1 cellular context compared by ENCODE assay signal in genomic region chr2:201452058-201452736, GRCh38.
TF ChIP-seq lines count a peak whose summit lies in the region.

No MANE protein-coding gene starts in this region.

TF ChIP-seq in K562, 482 proteins besides CTCF, POLR2A, EP300 and RAD21 (continued from another document and continues in another):
- no peak for TF ChIP-seq TEAD4 (IDR thresholded peaks at IDR 0.05; ENCODE audit: low read length)
- TF ChIP-seq TEAD4 (CRISPR knock-in tag; IDR thresholded peaks at IDR 0.05; ENCODE audit: borderline replicate concordance): no peak
- TF ChIP-seq RUNX1 (IDR thresholded peaks at IDR 0.05; ENCODE audit: low read depth): no peak
- no peak for TF ChIP-seq HEY1 (CRISPR knock-in tag; IDR thresholded peaks at IDR 0.05; ENCODE audit: borderline replicate concordance)
- no peak for TF ChIP-seq POLR3A (IDR thresholded peaks at IDR 0.05; ENCODE audit: borderline replicate concordance, extremely low read depth, insufficient read depth, insufficient read length)
- TF ChIP-seq MAFG (tag; conservative IDR thresholded peaks at IDR 0.05): no peak
- TF ChIP-seq MCM2 (IDR thresholded peaks at IDR 0.05; ENCODE audit: low read depth): no peak
- no peak for TF ChIP-seq ZNF253 (CRISPR knock-in tag; conservative IDR thresholded peaks at IDR 0.05)
- TF ChIP-seq CBFB (CRISPR knock-in tag; IDR thresholded peaks at IDR 0.05): no peak
- TF ChIP-seq IFI16 (CRISPR knock-in tag; IDR thresholded peaks at IDR 0.05): no peak
- TF ChIP-seq ZKSCAN8 (CRISPR knock-in tag; IDR thresholded peaks at IDR 0.05): peak; percentile 95
- no peak for TF ChIP-seq ZNF232 (CRISPR knock-in tag; IDR thresholded peaks at IDR 0.05)
- no peak for TF ChIP-seq RBFOX2 (IDR thresholded peaks at IDR 0.05; ENCODE audit: low read depth, low read length)
- no peak for TF ChIP-seq KAT2B (IDR thresholded peaks at IDR 0.05; ENCODE audit: low read depth, low read length)
- no peak for TF ChIP-seq MCM7 (IDR thresholded peaks at IDR 0.05)
- no peak for TF ChIP-seq PATZ1 (CRISPR knock-in tag; IDR thresholded peaks at IDR 0.05; ENCODE audit: borderline replicate concordance)
- TF ChIP-seq E2F6 (IDR thresholded peaks at IDR 0.05; ENCODE audit: borderline replicate concordance in 1 of 2, extremely low read depth in 1 of 2, insufficient read depth in 1 of 2, insufficient read length in 1 of 2, low read depth in 1 of 2, low read length in 1 of 2, poor library complexity in 1 of 2, severe bottlenecking in 1 of 2): peak; percentile 8 to 26
- TF ChIP-seq TSC22D4 (tag; IDR thresholded peaks at IDR 0.05): no peak
- TF ChIP-seq NEUROD1 (IDR thresholded peaks at IDR 0.05; ENCODE audit: borderline replicate concordance, low read depth, low read length, partially characterized antibody): no peak
- TF ChIP-seq PURB (CRISPR knock-in tag; IDR thresholded peaks at IDR 0.05; ENCODE audit: low read depth): no peak
- TF ChIP-seq PHF20 (IDR thresholded peaks at IDR 0.05; ENCODE audit: partially characterized antibody): no peak
- TF ChIP-seq ARHGAP35 (IDR thresholded peaks at IDR 0.05; ENCODE audit: partially characterized antibody): no peak
- no peak for TF ChIP-seq ZNF407 (IDR thresholded peaks at IDR 0.05; ENCODE audit: low read depth)
- TF ChIP-seq E2F1 (CRISPR knock-in tag; IDR thresholded peaks at IDR 0.05): no peak
- no peak for TF ChIP-seq ZNF77 (CRISPR knock-in tag; IDR thresholded peaks at IDR 0.05)
- no peak for TF ChIP-seq ZNF551 (CRISPR knock-in tag; IDR thresholded peaks at IDR 0.05)
- TF ChIP-seq RBBP5 (IDR thresholded peaks at IDR 0.05; ENCODE audit: borderline replicate concordance, insufficient read depth, low read length, poor library complexity, severe bottlenecking): no peak
- no peak for TF ChIP-seq ZNF282 (CRISPR knock-in tag; IDR thresholded peaks at IDR 0.05)
- no peak for TF ChIP-seq RB1 (IDR thresholded peaks at IDR 0.05; ENCODE audit: low read depth)
- TF ChIP-seq ZNF311 (CRISPR knock-in tag; IDR thresholded peaks at IDR 0.05): no peak
- no peak for TF ChIP-seq STAT5A (IDR thresholded peaks at IDR 0.05; ENCODE audit: borderline replicate concordance, low read length)
- TF ChIP-seq ELF4 (CRISPR knock-in tag; IDR thresholded peaks at IDR 0.05): no peak
- TF ChIP-seq SNAPC5 (CRISPR knock-in tag; IDR thresholded peaks at IDR 0.05): no peak
- TF ChIP-seq, protein P1, sequence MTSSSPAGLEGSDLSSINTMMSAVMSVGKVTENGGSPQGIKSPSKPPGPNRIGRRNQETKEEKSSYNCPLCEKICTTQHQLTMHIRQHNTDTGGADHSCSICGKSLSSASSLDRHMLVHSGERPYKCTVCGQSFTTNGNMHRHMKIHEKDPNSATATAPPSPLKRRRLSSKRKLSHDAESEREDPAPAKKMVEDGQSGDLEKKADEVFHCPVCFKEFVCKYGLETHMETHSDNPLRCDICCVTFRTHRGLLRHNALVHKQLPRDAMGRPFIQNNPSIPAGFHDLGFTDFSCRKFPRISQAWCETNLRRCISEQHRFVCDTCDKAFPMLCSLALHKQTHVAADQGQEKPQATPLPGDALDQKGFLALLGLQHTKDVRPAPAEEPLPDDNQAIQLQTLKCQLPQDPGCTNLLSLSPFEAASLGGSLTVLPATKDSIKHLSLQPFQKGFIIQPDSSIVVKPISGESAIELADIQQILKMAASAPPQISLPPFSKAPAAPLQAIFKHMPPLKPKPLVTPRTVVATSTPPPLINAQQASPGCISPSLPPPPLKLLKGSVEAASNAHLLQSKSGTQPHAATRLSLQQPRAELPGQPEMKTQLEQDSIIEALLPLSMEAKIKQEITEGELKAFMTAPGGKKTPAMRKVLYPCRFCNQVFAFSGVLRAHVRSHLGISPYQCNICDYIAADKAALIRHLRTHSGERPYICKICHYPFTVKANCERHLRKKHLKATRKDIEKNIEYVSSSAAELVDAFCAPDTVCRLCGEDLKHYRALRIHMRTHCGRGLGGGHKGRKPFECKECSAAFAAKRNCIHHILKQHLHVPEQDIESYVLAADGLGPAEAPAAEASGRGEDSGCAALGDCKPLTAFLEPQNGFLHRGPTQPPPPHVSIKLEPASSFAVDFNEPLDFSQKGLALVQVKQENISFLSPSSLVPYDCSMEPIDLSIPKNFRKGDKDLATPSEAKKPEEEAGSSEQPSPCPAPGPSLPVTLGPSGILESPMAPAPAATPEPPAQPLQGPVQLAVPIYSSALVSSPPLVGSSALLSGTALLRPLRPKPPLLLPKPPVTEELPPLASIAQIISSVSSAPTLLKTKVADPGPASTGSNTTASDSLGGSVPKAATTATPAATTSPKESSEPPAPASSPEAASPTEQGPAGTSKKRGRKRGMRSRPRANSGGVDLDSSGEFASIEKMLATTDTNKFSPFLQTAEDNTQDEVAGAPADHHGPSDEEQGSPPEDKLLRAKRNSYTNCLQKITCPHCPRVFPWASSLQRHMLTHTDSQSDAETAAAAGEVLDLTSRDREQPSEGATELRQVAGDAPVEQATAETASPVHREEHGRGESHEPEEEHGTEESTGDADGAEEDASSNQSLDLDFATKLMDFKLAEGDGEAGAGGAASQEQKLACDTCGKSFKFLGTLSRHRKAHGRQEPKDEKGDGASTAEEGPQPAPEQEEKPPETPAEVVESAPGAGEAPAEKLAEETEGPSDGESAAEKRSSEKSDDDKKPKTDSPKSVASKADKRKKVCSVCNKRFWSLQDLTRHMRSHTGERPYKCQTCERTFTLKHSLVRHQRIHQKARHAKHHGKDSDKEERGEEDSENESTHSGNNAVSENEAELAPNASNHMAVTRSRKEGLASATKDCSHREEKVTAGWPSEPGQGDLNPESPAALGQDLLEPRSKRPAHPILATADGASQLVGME (CRISPR knock-in tag; IDR thresholded peaks at IDR 0.05): no peak
- TF ChIP-seq ATF2 (CRISPR knock-in tag; IDR thresholded peaks at IDR 0.05): no peak
- TF ChIP-seq, protein P2, sequence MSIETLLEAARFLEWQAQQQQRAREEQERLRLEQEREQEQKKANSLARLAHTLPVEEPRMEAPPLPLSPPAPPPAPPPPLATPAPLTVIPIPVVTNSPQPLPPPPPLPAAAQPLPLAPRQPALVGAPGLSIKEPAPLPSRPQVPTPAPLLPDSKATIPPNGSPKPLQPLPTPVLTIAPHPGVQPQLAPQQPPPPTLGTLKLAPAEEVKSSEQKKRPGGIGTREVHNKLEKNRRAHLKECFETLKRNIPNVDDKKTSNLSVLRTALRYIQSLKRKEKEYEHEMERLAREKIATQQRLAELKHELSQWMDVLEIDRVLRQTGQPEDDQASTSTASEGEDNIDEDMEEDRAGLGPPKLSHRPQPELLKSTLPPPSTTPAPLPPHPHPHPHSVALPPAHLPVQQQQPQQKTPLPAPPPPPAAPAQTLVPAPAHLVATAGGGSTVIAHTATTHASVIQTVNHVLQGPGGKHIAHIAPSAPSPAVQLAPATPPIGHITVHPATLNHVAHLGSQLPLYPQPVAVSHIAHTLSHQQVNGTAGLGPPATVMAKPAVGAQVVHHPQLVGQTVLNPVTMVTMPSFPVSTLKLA (conservative IDR thresholded peaks at IDR 0.05): 0 out of 4 replicates have a peak, but pooled peaks of 1 of the 2 experiments have one; percentile 23
- TF ChIP-seq HDAC8 (tag; IDR thresholded peaks at IDR 0.05): no peak
- TF ChIP-seq ZBTB9 (CRISPR knock-in tag; IDR thresholded peaks at IDR 0.05): 0 out of 2 replicates have a peak, but pooled peaks have one; percentile 22
- 0 out of 2 replicates have a peak, but pooled peaks have one; percentile 51 for TF ChIP-seq HNRNPL (IDR thresholded peaks at IDR 0.05; ENCODE audit: low read depth, low read length)
